13 cellular contexts compared by ENCODE assay signal in genomic region chr5:1113805-1114586, GRCh38.
"Had no signal": no experiment of that assay in that cellular context is flagged by ENCODE, and none has a peak within 500 bp of the region (broad histone marks: within the 10 kb centered on the region; RNA-seq: fewer than 3 reads in every experiment).

No MANE protein-coding gene starts in this region.

- H3K27ac ChIP-seq: ascending aorta, esophagus squamous epithelium, thyroid gland, vagina had no signal

- H3K4me3 ChIP-seq: ascending aorta, esophagus squamous epithelium, pancreas, thyroid gland, vagina had no signal

- H3K4me1 ChIP-seq: ascending aorta had no signal

- H3K27ac Mint-ChIP-seq: WTC11 had no signal

- H3K27me3 ChIP-seq: ascending aorta, pancreas, thyroid gland, vagina had no signal

- H3K36me3 ChIP-seq: ascending aorta, esophagus squamous epithelium, pancreas, thyroid gland, vagina had no signal

- H3K9me3 Mint-ChIP-seq: WTC11 had no signal

- H3K9me3 ChIP-seq: ascending aorta, esophagus squamous epithelium, pancreas, thyroid gland, vagina had no signal

- H3K36me3 Mint-ChIP-seq: WTC11 had no signal

- ATAC-seq: left lobe of liver, WTC11 had no signal

- DNase-seq: activated CD4-positive, alpha-beta T cell treated with anti-CD3 and anti-CD28 coated beads for 48 hours; activated effector memory CD4-positive, alpha-beta T cell treated with anti-CD3 and anti-CD28 coated beads, Interleukin-2, amount 50 U/mL, for 16 hours; esophagus squamous epithelium; foreskin fibroblast; islet precursor cell; mammary epithelial cell; stimulated activated CD4-positive, alpha-beta T cell treated with anti-CD3 and anti-CD28 coated beads, Interleukin-4, amount 100 ng/mL, for 4 hours; thyroid gland had no signal
